Comparison of ENCODE assay signal across 8 cellular contexts in genomic region chr4:112817933-112818921, GRCh38.
DNase-seq lines count a peak whose midpoint lies in the region; ATAC-seq and TF ChIP-seq lines count a peak whose summit lies in the region.

No MANE protein-coding gene starts in this region.

- H3K9me2 ChIP-seq in OCI-LY1 (ENCODE audit: low read depth, low read length), result no peaks in the 10 kb centered on the region

- H3K79me2 ChIP-seq in OCI-LY1 (ENCODE audit: insufficient read depth, low read length), result no peaks in the 10 kb centered on the region

- H3K4me1 ChIP-seq in OCI-LY1 (ENCODE audit: insufficient read depth, low read length, severe bottlenecking) (peaks cover 13% of the 10 kb centered on the region), right cardiac atrium (ENCODE audit: control insufficient read depth, insufficient read depth, low read length) (peaks cover 2% of the 10 kb centered on the region)

- 13% methylated on average over 16 of the region's 16 CpGs for WGBS in right cardiac atrium

- no peaks in the 10 kb centered on the region for H3F3A ChIP-seq in OCI-LY1 (ENCODE audit: insufficient read depth, low read length)

- H2AFZ ChIP-seq in OCI-LY1 (ENCODE audit: low read length), result 0 out of 2 replicates have a peak overlapping the region, but pooled peaks have one; percentile 18

- peak overlapping the region; percentile 60 for H3K4me2 ChIP-seq in OCI-LY1 (ENCODE audit: low read length)

- intact Hi-C loops in right cardiac atrium (cut with DNase I), result no loop called here

- DNase-seq in ELR (ENCODE audit: low read depth) (peak; percentile 87), HL-60 (ENCODE audit: low read depth in 1 of 2, low spot score in 1 of 2) (peak; percentile 65 to 81), amygdala (lab: John Stamatoyannopoulos, UW) (peak; percentile 16 to 97 (median 82)), right cardiac atrium (peak; percentile 72 to 79 (median 78)), putamen (ENCODE audit: low spot score) (peak; percentile 92), NK-92 (lab: John Stamatoyannopoulos, UW; ENCODE audit: unreplicated experiment) (no peak)

- H4K20me1 ChIP-seq in OCI-LY1 (ENCODE audit: insufficient read depth, low read length), result no peaks in the 10 kb centered on the region

- TF ChIP-seq CTCF in HL-60 (IDR thresholded peaks at IDR 0.05; ENCODE audit: insufficient read depth, low read length) (no peak), OCI-LY1 (IDR thresholded peaks at IDR 0.05; ENCODE audit: low read length) (no peak)

- peak overlapping the region; percentile 41 for H3K4me3 ChIP-seq in HL-60 (replicated peaks; ENCODE audit: insufficient read depth, low read length)
- peak overlapping the region; percentile 53 for H3K4me3 ChIP-seq in OCI-LY1 (ENCODE audit: low read depth, low read length, poor library complexity, severe bottlenecking)
- peak overlapping the region; percentile 63 for H3K4me3 ChIP-seq in right cardiac atrium (ENCODE audit: low read length)

- ATAC-seq in GM21390 (IDR thresholded peaks at IDR 0.05; ENCODE audit: unreplicated experiment) (peak; percentile 91), right cardiac atrium (peak; percentile 93 to 94)

- H3K27ac ChIP-seq in HL-60 (replicated peaks) (peak overlapping the region; percentile 42; the same call in 1 of the 2 replicates), OCI-LY1 (ENCODE audit: low read depth, low read length, poor library complexity, severe bottlenecking) (no peak overlapping the region), right cardiac atrium (ENCODE audit: low read length) (no peak overlapping the region)

- H3K36me3 ChIP-seq in OCI-LY1 (ENCODE audit: insufficient read depth, low read length), result no peaks in the 10 kb centered on the region

- peak overlapping the region; percentile 42; the same call in 1 of the 2 replicates for H3K9ac ChIP-seq in OCI-LY1 (ENCODE audit: low read length)

- H3K9me3 ChIP-seq in OCI-LY1 (ENCODE audit: low read length) (no peaks in the 10 kb centered on the region), right cardiac atrium (ENCODE audit: control insufficient read depth, low read length) (no peaks in the 10 kb centered on the region)

- no peaks in the 10 kb centered on the region for H3K27me3 ChIP-seq in HL-60 (ENCODE audit: insufficient read depth, poor library complexity, severe bottlenecking)
- no peaks in the 10 kb centered on the region for H3K27me3 ChIP-seq in OCI-LY1 (ENCODE audit: insufficient read depth, low read length)
- H3K27me3 ChIP-seq in right cardiac atrium (ENCODE audit: control insufficient read depth, insufficient read depth), result no peaks in the 10 kb centered on the region
